Comparison of ENCODE assay signal across 29 cellular contexts in genomic region chr22:49473286-49473685, GRCh38.
"Had no signal": no experiment of that assay in that cellular context is flagged by ENCODE, and none has a peak within 500 bp of the region (broad histone marks: within the 10 kb centered on the region; RNA-seq: fewer than 3 reads in every experiment).

No MANE protein-coding gene starts in this region.

- H3K4me1 Mint-ChIP-seq: activated CD4-positive, alpha-beta T cell treated with anti-CD3 and anti-CD28 coated beads for 36 hours; activated CD4-positive, alpha-beta T cell treated with anti-CD3 and anti-CD28 coated beads, Interleukin-2, amount 10 ng/mL, durations not matched to agents 24 days and 14 days; activated naive CD4-positive, alpha-beta T cell treated with anti-CD3 and anti-CD28 coated beads, Interleukin-2, amount 50 U/mL, for 24 hours; activated naive CD8-positive, alpha-beta T cell treated with anti-CD3 and anti-CD28 coated beads for 36 hours; activated naive CD8-positive, alpha-beta T cell treated with anti-CD3 and anti-CD28 coated beads, Interleukin-2, amount 50 U/mL, for 24 hours had no signal

- H3K4me3 ChIP-seq: adrenal gland, body of pancreas, coronary artery, dorsolateral prefrontal cortex, esophagus muscularis mucosa, gastrocnemius medialis, heart left ventricle had no signal

- H3K36me3 ChIP-seq: adrenal gland, esophagus muscularis mucosa, gastrocnemius medialis, heart left ventricle had no signal

- H3K4me3 Mint-ChIP-seq: activated CD4-positive, alpha-beta memory T cell treated with anti-CD3 and anti-CD28 coated beads for 36 hours; activated CD4-positive, alpha-beta T cell treated with anti-CD3 and anti-CD28 coated beads for 36 hours; activated CD4-positive, alpha-beta T cell treated with anti-CD3 and anti-CD28 coated beads, Interleukin-2, amount 10 ng/mL, durations not matched to agents 24 days and 14 days; activated CD8-positive, alpha-beta T cell treated with anti-CD3 and anti-CD28 coated beads, Interleukin-2, amount 10 ng/mL, durations not matched to agents 7 days and 5 days; activated naive CD4-positive, alpha-beta T cell treated with anti-CD3 and anti-CD28 coated beads for 36 hours; activated naive CD4-positive, alpha-beta T cell treated with anti-CD3 and anti-CD28 coated beads, Interleukin-2, amount 50 U/mL, for 24 hours; activated naive CD8-positive, alpha-beta T cell treated with anti-CD3 and anti-CD28 coated beads for 36 hours; activated naive CD8-positive, alpha-beta T cell treated with anti-CD3 and anti-CD28 coated beads, Interleukin-2, amount 50 U/mL, for 24 hours; activated T-cell treated with anti-CD3 and anti-CD28 coated beads, Interleukin-2, amount 50 U/mL, for 4 hours; activated T-helper 17 cell treated with anti-CD3 and anti-CD28 coated beads, Interleukin-2, amount 50 U/mL, for 72 hours; dendritic cell treated with granulocyte-macrophage colony-stimulating factor and Interleukin-4, amounts not matched to agents 40 ng/mL and 50 ng/mL, for 4 days had no signal

- H3K27me3 ChIP-seq: adrenal gland, body of pancreas, foreskin keratinocyte, gastrocnemius medialis had no signal

- H3K27ac Mint-ChIP-seq: activated CD4-positive, alpha-beta memory T cell treated with anti-CD3 and anti-CD28 coated beads for 36 hours; activated CD4-positive, alpha-beta T cell treated with anti-CD3 and anti-CD28 coated beads for 36 hours; activated CD4-positive, alpha-beta T cell treated with anti-CD3 and anti-CD28 coated beads, Interleukin-2, amount 10 ng/mL, durations not matched to agents 24 days and 14 days; activated CD8-positive, alpha-beta T cell treated with anti-CD3 and anti-CD28 coated beads, Interleukin-2, amount 10 ng/mL, durations not matched to agents 7 days and 5 days; activated naive CD4-positive, alpha-beta T cell treated with anti-CD3 and anti-CD28 coated beads for 36 hours; activated naive CD4-positive, alpha-beta T cell treated with anti-CD3 and anti-CD28 coated beads, Interleukin-2, amount 50 U/mL, for 24 hours; activated naive CD8-positive, alpha-beta T cell treated with anti-CD3 and anti-CD28 coated beads for 36 hours; activated naive CD8-positive, alpha-beta T cell treated with anti-CD3 and anti-CD28 coated beads, Interleukin-2, amount 50 U/mL, for 24 hours; activated T-helper 17 cell treated with anti-CD3 and anti-CD28 coated beads, Interleukin-2, amount 50 U/mL, for 72 hours; dendritic cell treated with granulocyte-macrophage colony-stimulating factor and Interleukin-4, amounts not matched to agents 40 ng/mL and 50 ng/mL, for 4 days had no signal

- ATAC-seq: activated CD4-positive, alpha-beta T cell treated with anti-CD3 and anti-CD28 coated beads for 36 hours; activated CD8-positive, alpha-beta T cell treated with anti-CD3 and anti-CD28 coated beads, Interleukin-2, amount 10 ng/mL, durations not matched to agents 7 days and 5 days; activated naive CD8-positive, alpha-beta T cell treated with anti-CD3 and anti-CD28 coated beads, Interleukin-2, amount 50 U/mL, for 24 hours; activated T-cell treated with anti-CD3 and anti-CD28 coated beads, Interleukin-2, amount 50 U/mL, for 4 hours; activated T-helper 17 cell treated with anti-CD3 and anti-CD28 coated beads, Interleukin-2, amount 50 U/mL, for 72 hours; body of pancreas; foreskin keratinocyte; gastrocnemius medialis; heart left ventricle had no signal

- H3K9me3 ChIP-seq: adrenal gland, body of pancreas, esophagus muscularis mucosa, gastrocnemius medialis, heart left ventricle had no signal

- H3K4me1 ChIP-seq: adrenal gland, body of pancreas, esophagus muscularis mucosa, foreskin keratinocyte, gastrocnemius medialis, heart left ventricle had no signal

- DNase-seq: activated CD4-positive, alpha-beta memory T cell treated with anti-CD3 and anti-CD28 coated beads for 36 hours; activated CD4-positive, alpha-beta T cell treated with anti-CD3 and anti-CD28 coated beads for 36 hours; activated CD4-positive, alpha-beta T cell treated with anti-CD3 and anti-CD28 coated beads, Interleukin-2, amount 10 ng/mL, durations not matched to agents 24 days and 14 days; activated CD4-positive, CD25-positive, alpha-beta regulatory T cell; activated CD4-positive, CD25-positive, alpha-beta regulatory T cell treated with anti-CD3 and anti-CD28 coated beads, Interleukin-2, amount 50 U/mL, for 72 hours; activated CD8-positive, alpha-beta T cell treated with anti-CD3 and anti-CD28 coated beads, Interleukin-2, amount 10 ng/mL, durations not matched to agents 7 days and 5 days; activated effector memory CD4-positive, alpha-beta T cell treated with anti-CD3 and anti-CD28 coated beads, Interleukin-2, amount 50 U/mL, for 16 hours; activated naive CD4-positive, alpha-beta T cell treated with anti-CD3 and anti-CD28 coated beads for 36 hours; activated naive CD8-positive, alpha-beta T cell treated with anti-CD3 and anti-CD28 coated beads for 36 hours; activated naive CD8-positive, alpha-beta T cell treated with anti-CD3 and anti-CD28 coated beads, Interleukin-2, amount 50 U/mL, for 24 hours; activated T-cell treated with anti-CD3 and anti-CD28 coated beads, Interleukin-2, amount 50 U/mL, for 4 hours; adrenal gland; amygdala; aorta; body of pancreas; central memory CD4-positive, alpha-beta T cell; dorsolateral prefrontal cortex; effector memory CD4-positive, alpha-beta T cell; erythroblast; foreskin keratinocyte; gastrocnemius medialis; glutamatergic neuron; heart left ventricle; T-helper 2 cell had no signal

- H3K27ac ChIP-seq: adrenal gland, body of pancreas, coronary artery, dorsolateral prefrontal cortex, esophagus muscularis mucosa, foreskin keratinocyte, gastrocnemius medialis, heart left ventricle had no signal

- H3K36me3 Mint-ChIP-seq: activated CD4-positive, alpha-beta memory T cell treated with anti-CD3 and anti-CD28 coated beads for 36 hours had no signal

- H3K27me3 Mint-ChIP-seq: activated CD4-positive, alpha-beta memory T cell treated with anti-CD3 and anti-CD28 coated beads for 36 hours; activated CD4-positive, alpha-beta T cell treated with anti-CD3 and anti-CD28 coated beads for 36 hours; activated CD4-positive, alpha-beta T cell treated with anti-CD3 and anti-CD28 coated beads, Interleukin-2, amount 10 ng/mL, durations not matched to agents 24 days and 14 days; activated naive CD8-positive, alpha-beta T cell treated with anti-CD3 and anti-CD28 coated beads for 36 hours; activated T-helper 17 cell treated with anti-CD3 and anti-CD28 coated beads, Interleukin-2, amount 50 U/mL, for 72 hours; dendritic cell treated with granulocyte-macrophage colony-stimulating factor and Interleukin-4, amounts not matched to agents 40 ng/mL and 50 ng/mL, for 4 days had no signal

- H3K9me3 Mint-ChIP-seq: activated CD4-positive, alpha-beta memory T cell treated with anti-CD3 and anti-CD28 coated beads for 36 hours had no signal
